ENCODE assay signal across 21 cellular contexts in the genomic region with DNA sequence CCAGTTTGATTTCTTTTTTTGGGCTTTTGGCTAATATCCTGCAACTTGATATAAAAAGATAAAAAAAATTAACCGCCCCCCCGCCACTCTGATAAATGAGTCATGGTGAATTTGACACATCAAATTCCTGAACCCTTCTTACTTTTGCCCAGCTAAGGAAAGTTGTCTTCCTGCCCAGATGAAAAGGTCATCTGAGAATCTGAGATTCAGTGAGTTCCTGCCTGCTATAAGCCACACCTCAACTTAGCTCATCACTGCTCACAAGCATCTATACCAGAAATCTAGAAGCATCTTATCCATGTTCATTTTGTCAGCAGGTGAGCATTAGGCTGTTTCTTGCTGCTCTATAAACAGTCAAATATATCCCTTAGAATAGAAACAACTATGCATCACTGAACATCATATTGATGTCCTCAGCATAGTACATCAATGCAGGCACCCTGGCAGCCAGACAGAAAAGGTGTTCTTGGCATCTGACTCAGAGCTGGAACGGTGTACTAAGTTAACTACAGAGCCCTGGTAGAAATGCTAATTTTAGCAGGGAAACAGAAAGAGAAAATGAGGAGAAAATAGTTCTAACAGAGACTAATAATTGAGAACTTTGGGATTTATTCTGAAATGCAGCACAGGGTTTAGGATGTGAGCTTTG.
DNase-seq lines count a peak whose midpoint lies in the region; ATAC-seq, FAIRE-seq and TF ChIP-seq lines count a peak whose summit lies in the region.
"Had no signal": no experiment of that assay in that cellular context is flagged by ENCODE, and none has a peak within 500 bp of the region (broad histone marks: within the 10 kb centered on the region; RNA-seq: fewer than 3 reads in every experiment).

No MANE protein-coding gene starts in this region.

- intact Hi-C loops in endothelial cell of umbilical vein (cut with micrococcal nuclease), result no loop called here
- intact Hi-C loops in prostate gland (cut with DNase I), result no loop called here

- peak; percentile 42 for FAIRE-seq in endothelial cell of umbilical vein (lab: Jason Lieb, UNC)
- FAIRE-seq: colon, GM12878 had no signal

- H3K79me2 ChIP-seq in endothelial cell of umbilical vein (ENCODE audit: control insufficient read depth, insufficient read depth, low read length) (no peaks in the 10 kb centered on the region), smooth muscle cell (ENCODE audit: low read depth) (no peaks in the 10 kb centered on the region)

- CTCF ChIA-PET in endothelial cell of umbilical vein (lab: Charles Lee), result interaction anchor here (1.0 kb wide), 1 partner anchor 17 kb away, joined by 3 read pairs; no protein-coding TSS in a partner anchor

- H4K20me1 ChIP-seq in endothelial cell of umbilical vein (replicated peaks; ENCODE audit: control insufficient read depth, extremely low read depth, insufficient read depth, low read length) (no peaks in the 10 kb centered on the region), smooth muscle cell (ENCODE audit: low read depth) (no peaks in the 10 kb centered on the region)

- H3K4me2 ChIP-seq in endothelial cell of umbilical vein (ENCODE audit: insufficient read depth, low read length), result no peak overlapping the region
- no peak overlapping the region for H3K4me2 ChIP-seq in smooth muscle cell

- no peak overlapping the region for H2AFZ ChIP-seq in endothelial cell of umbilical vein (ENCODE audit: low read depth, low read length)
- no peak overlapping the region for H2AFZ ChIP-seq in smooth muscle cell (ENCODE audit: low read depth)

- H3K36me3 ChIP-seq in endothelial cell of umbilical vein (ENCODE audit: control insufficient read depth in 2 of 2, extremely low read depth in 1 of 2, insufficient read depth in 2 of 2, low read length in 2 of 2) (no peaks in the 10 kb centered on the region), prostate gland (no peaks in the 10 kb centered on the region), smooth muscle cell (ENCODE audit: low read depth) (no peaks in the 10 kb centered on the region)
- H3K36me3 ChIP-seq: right lobe of liver, thoracic aorta had no signal

- WGBS in prostate gland, result 36% methylated on average over 3 of the region's 3 CpGs
- WGBS in smooth muscle cell (ENCODE audit: low lambda C conversion rate), result 93% methylated on average over 3 of the region's 3 CpGs

- DNase-seq in HS-5 (ENCODE audit: low read depth) (peak; percentile 5), endothelial cell of umbilical vein (ENCODE audit: low read depth, low spot score) (no peak), prostate gland (ENCODE audit: low spot score) (peak; percentile 31), smooth muscle cell (lab: John Stamatoyannopoulos, UW; ENCODE audit: unreplicated experiment) (no peak)
- no peak for DNase-seq in stimulated activated CD4-positive, alpha-beta T cell treated with anti-CD3 and anti-CD28 coated beads, Interleukin-4, amount 100 ng/mL, for 24 hours
- DNase-seq: activated CD4-positive, alpha-beta T cell treated with anti-CD3 and anti-CD28 coated beads for 4 hours; CD4-positive, alpha-beta T cell; DMS153; Karpas-422; NCI-H1092; NCI-H524 treated with DMSO at 0.1 percent for 48 hours; right lobe of liver; SHP77; T-cell had no signal

- no TSS peak for BruUV-seq in endothelial cell of umbilical vein (replicated peaks; lab: Mats Ljungman, UMichigan)

- H3K4me1 ChIP-seq in endothelial cell of umbilical vein (ENCODE audit: control insufficient read depth, extremely low read depth, insufficient read depth, low read length) (no peaks in the 10 kb centered on the region), prostate gland (replicated peaks) (no peaks in the 10 kb centered on the region), smooth muscle cell (ENCODE audit: low read depth) (peaks cover 4% of the 10 kb centered on the region)
- H3K4me1 ChIP-seq: right lobe of liver had no signal

- H3K27me3 ChIP-seq in endothelial cell of umbilical vein (ENCODE audit: control insufficient read depth in 2 of 2, insufficient read depth in 2 of 2, low read length in 2 of 2) (no peaks in the 10 kb centered on the region), prostate gland (replicated peaks; ENCODE audit: insufficient read depth) (no peaks in the 10 kb centered on the region), smooth muscle cell (ENCODE audit: low read depth) (no peaks in the 10 kb centered on the region)
- H3K27me3 ChIP-seq: right lobe of liver had no signal

- H3F3A ChIP-seq in smooth muscle cell (ENCODE audit: low read depth), result no peaks in the 10 kb centered on the region

- H3K9me3 ChIP-seq in endothelial cell of umbilical vein (replicated peaks; ENCODE audit: control insufficient read depth, insufficient read depth, low read length) (no peaks in the 10 kb centered on the region), prostate gland (no peaks in the 10 kb centered on the region), smooth muscle cell (replicated peaks; ENCODE audit: low read depth) (no peaks in the 10 kb centered on the region)
- H3K9me3 ChIP-seq: right lobe of liver, thoracic aorta had no signal

- POLR2A ChIA-PET in endothelial cell of umbilical vein (lab: Charles Lee), result no interaction called here

- dilution Hi-C loops in endothelial cell of umbilical vein (cut with MboI; ENCODE audit: extremely low pct_ligation_motif_present, low sequenced_read_pairs), result no loop called here

- H3K4me3 ChIP-seq in endothelial cell of umbilical vein (replicated peaks in 1 of 3; ENCODE audit: insufficient read depth in 1 of 3, low read depth in 1 of 3, low read length in 3 of 3) (no peak overlapping the region), prostate gland (no peak overlapping the region), smooth muscle cell (no peak overlapping the region)
- H3K4me3 ChIP-seq: GM12878, lung, right lobe of liver, thoracic aorta had no signal

- no peak overlapping the region for H3K9ac ChIP-seq in endothelial cell of umbilical vein (replicated peaks; ENCODE audit: extremely low read depth, insufficient read depth, low read length)
- H3K9ac ChIP-seq in smooth muscle cell (ENCODE audit: low read depth), result no peak overlapping the region

- ATAC-seq in GM18520 (IDR thresholded peaks at IDR 0.05; ENCODE audit: unreplicated experiment) (peak; percentile 88), GM19395 (IDR thresholded peaks at IDR 0.05; ENCODE audit: unreplicated experiment) (no peak)
- ATAC-seq: GM12878, HCT116, right lobe of liver, T-cell had no signal

- no peaks in the 10 kb centered on the region for H3K9me1 ChIP-seq in endothelial cell of umbilical vein (replicated peaks; ENCODE audit: control insufficient read depth, extremely low read depth, insufficient read depth, low read length)

- TF ChIP-seq CTCF in endothelial cell of umbilical vein (IDR thresholded peaks at IDR 0.05; ENCODE audit: extremely low read depth in 1 of 2, insufficient read depth in 1 of 2, low read depth in 1 of 2, low read length in 2 of 2), result no peak
- no peak for TF ChIP-seq CTCF in prostate gland (IDR thresholded peaks at IDR 0.05)
- no peak for TF ChIP-seq CTCF in smooth muscle cell (IDR thresholded peaks at IDR 0.05; ENCODE audit: borderline replicate concordance, insufficient read depth, poor library complexity, severe bottlenecking)

- no peak overlapping the region for H3K27ac ChIP-seq in endothelial cell of umbilical vein (ENCODE audit: insufficient read depth, low read depth, low read length)
- H3K27ac ChIP-seq in prostate gland, result no peak overlapping the region
- no peak overlapping the region for H3K27ac ChIP-seq in smooth muscle cell (ENCODE audit: low read depth)
- H3K27ac ChIP-seq: right lobe of liver, thoracic aorta had no signal

- no peak for TF ChIP-seq POLR2A in endothelial cell of umbilical vein (IDR thresholded peaks at IDR 0.05; ENCODE audit: low read depth, low read length)
- TF ChIP-seq POLR2A in prostate gland (IDR thresholded peaks at IDR 0.05), result no peak

TF ChIP-seq in endothelial cell of umbilical vein, 7 proteins besides CTCF, POLR2A, EP300 and RAD21:
- peak; percentile 53 for TF ChIP-seq GATA2 (IDR thresholded peaks at IDR 0.05; ENCODE audit: insufficient read depth, insufficient read length, low read depth, low read length)
- TF ChIP-seq FOS (IDR thresholded peaks at IDR 0.05; ENCODE audit: borderline replicate concordance, insufficient read depth, low read length), result peak; percentile 42
- no peak for TF ChIP-seq JUN (IDR thresholded peaks at IDR 0.05; ENCODE audit: borderline replicate concordance, insufficient read depth, insufficient read length, low read depth)
- TF ChIP-seq MAX (IDR thresholded peaks at IDR 0.05; ENCODE audit: insufficient read depth, insufficient read length), result no peak
- no peak for TF ChIP-seq POLR2AphosphoS5 (IDR thresholded peaks at IDR 0.05; ENCODE audit: insufficient read depth, low read depth, low read length)
- no peak for TF ChIP-seq MYC (IDR thresholded peaks at IDR 0.05; ENCODE audit: low read depth, low read length)
TF ChIP-seq in endothelial cell of umbilical vein: peak in this region for 2.

Comparison
In these comparisons a context has a peak if more than half of its experiments do, and no peak if none do; other contexts are left out.
1. DNase-seq: peak in HS-5 (single experiment) and prostate gland (single experiment); none in endothelial cell of umbilical vein (single experiment), stimulated activated CD4-positive, alpha-beta T cell treated with anti-CD3 and anti-CD28 coated beads, Interleukin-4, amount 100 ng/mL, for 24 hours (single experiment) and smooth muscle cell (single experiment).